ENCODE assay signal across 8 cellular contexts in the genomic region with DNA sequence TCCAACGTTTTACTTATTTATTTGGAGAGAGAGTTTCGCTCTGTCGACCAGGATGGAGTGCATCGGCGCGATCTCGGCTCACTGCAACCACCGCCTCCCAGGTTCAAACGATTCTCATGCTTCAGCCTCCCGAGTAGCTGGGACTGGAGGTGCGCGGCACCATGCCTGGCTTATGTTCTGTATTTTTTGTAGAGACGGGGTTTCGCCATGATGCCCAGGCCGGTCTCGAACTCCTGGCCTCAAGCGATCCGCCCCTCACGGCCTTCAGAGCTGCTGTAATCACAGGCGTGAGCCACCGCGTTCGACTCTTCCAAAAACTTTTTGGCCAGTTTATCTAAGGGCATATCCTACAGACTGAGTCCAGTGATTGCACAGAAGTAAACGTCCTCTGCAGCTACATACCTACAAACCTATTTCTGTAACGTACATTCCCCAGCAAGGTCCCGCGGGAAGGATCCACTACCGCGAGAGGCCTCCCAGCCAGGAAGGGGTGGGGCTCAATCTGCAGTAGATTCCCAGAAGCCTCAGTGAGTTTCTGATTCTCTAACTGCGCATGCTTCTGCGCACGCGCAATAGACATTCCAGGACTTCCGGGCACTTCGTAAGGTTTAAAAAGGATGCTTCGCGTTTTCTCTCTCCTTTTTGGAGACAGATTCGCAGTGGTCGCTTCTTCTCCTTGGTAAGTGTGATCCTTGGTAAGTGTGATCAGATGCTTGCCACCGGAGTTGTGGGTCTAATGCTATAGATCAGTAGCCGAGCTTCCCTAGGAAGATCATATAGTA. TPM values are rescaled to one million over a fixed set of nuclear protein-coding genes. Genes with fewer than 3 reads are reported as not detected.
DNase-seq lines count a peak whose midpoint lies in the region; ATAC-seq and TF ChIP-seq lines count a peak whose summit lies in the region.

A gene with protein sequence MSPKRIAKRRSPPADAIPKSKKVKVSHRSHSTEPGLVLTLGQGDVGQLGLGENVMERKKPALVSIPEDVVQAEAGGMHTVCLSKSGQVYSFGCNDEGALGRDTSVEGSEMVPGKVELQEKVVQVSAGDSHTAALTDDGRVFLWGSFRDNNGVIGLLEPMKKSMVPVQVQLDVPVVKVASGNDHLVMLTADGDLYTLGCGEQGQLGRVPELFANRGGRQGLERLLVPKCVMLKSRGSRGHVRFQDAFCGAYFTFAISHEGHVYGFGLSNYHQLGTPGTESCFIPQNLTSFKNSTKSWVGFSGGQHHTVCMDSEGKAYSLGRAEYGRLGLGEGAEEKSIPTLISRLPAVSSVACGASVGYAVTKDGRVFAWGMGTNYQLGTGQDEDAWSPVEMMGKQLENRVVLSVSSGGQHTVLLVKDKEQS (plus strand): TSS at position 638 of the 782 bp plus-strand sequence. CDS start 23,824 bp downstream, outside the sequence.

- peak within 1 kb of the TSS; percentile 88 for H3K27ac ChIP-seq in thymus (ENCODE audit: low read depth)

- H3K4me1 Mint-ChIP-seq in activated naive CD8-positive, alpha-beta T cell (ENCODE audit: low read depth), result peaks cover 25% of the 10 kb centered on the region
- H3K4me1 Mint-ChIP-seq in glutamatergic neuron (ENCODE audit: low read depth, unreplicated experiment) (peaks cover 6% of the 10 kb centered on the region), osteocyte (ENCODE audit: unreplicated experiment) (peaks cover 36% of the 10 kb centered on the region)

- DNase-seq in NCI-H1105 (lab: John Stamatoyannopoulos, UW) (peak; percentile 97), SKM-1 treated with dmso at 0.1 percent for 144 hours (lab: John Stamatoyannopoulos, UW; ENCODE audit: unreplicated experiment) (peak; percentile 97), glutamatergic neuron (peak; percentile 96), osteocyte (ENCODE audit: extremely low spot score, unreplicated experiment) (peak; percentile 98)

- peaks cover 21% of the 10 kb centered on the region for H3K4me1 ChIP-seq in thymus (ENCODE audit: control insufficient read depth, insufficient read depth, low read length)

- peak; percentile 65 for ATAC-seq in HG02610 (IDR thresholded peaks at IDR 0.05; ENCODE audit: unreplicated experiment)

- H3K27me3 ChIP-seq in thymus (ENCODE audit: control insufficient read depth, insufficient read depth), result no peaks in the 10 kb centered on the region

- H3K36me3 ChIP-seq in thymus (ENCODE audit: control insufficient read depth, insufficient read depth), result peaks cover 23% of the 10 kb centered on the region

- TF ChIP-seq CTCF in glutamatergic neuron (IDR thresholded peaks at IDR 0.05; ENCODE audit: partially characterized antibody, unreplicated experiment) (no peak), osteocyte (IDR thresholded peaks at IDR 0.05) (no peak)

- H3K4me3 Mint-ChIP-seq in activated naive CD8-positive, alpha-beta T cell, result peak within 1 kb of the TSS; percentile 97
- peak within 1 kb of the TSS; percentile 96 for H3K4me3 Mint-ChIP-seq in glutamatergic neuron (ENCODE audit: unreplicated experiment)
- H3K4me3 Mint-ChIP-seq in osteocyte (ENCODE audit: unreplicated experiment), result peak within 1 kb of the TSS; percentile 97

- peak within 1 kb of the TSS; percentile 99 for H3K4me3 ChIP-seq in GM08714 (ENCODE audit: low read length)
- H3K4me3 ChIP-seq in thymus (ENCODE audit: low read length), result peak within 1 kb of the TSS; percentile 68

- H3K9me3 ChIP-seq in thymus (ENCODE audit: control insufficient read depth), result no peaks in the 10 kb centered on the region

- H3K27me3 Mint-ChIP-seq in activated naive CD8-positive, alpha-beta T cell, result no peaks in the 10 kb centered on the region
- peaks cover 4% of the 10 kb centered on the region for H3K27me3 Mint-ChIP-seq in glutamatergic neuron (ENCODE audit: unreplicated experiment)
- H3K27me3 Mint-ChIP-seq in osteocyte (ENCODE audit: unreplicated experiment), result no peaks in the 10 kb centered on the region

- WGBS in thymus, result 1% methylated on average over 41 of the region's 41 CpGs

- H3K27ac Mint-ChIP-seq in activated naive CD8-positive, alpha-beta T cell, result peak within 1 kb of the TSS; percentile 99
- H3K27ac Mint-ChIP-seq in glutamatergic neuron (ENCODE audit: unreplicated experiment) (peak within 1 kb of the TSS; percentile 90), osteocyte (ENCODE audit: unreplicated experiment) (peak within 1 kb of the TSS; percentile 96)

- no peaks in the 10 kb centered on the region for H3K9me3 Mint-ChIP-seq in activated naive CD8-positive, alpha-beta T cell (ENCODE audit: low read depth)
- peaks cover 3% of the 10 kb centered on the region for H3K9me3 Mint-ChIP-seq in glutamatergic neuron (ENCODE audit: unreplicated experiment)
- no peaks in the 10 kb centered on the region for H3K9me3 Mint-ChIP-seq in osteocyte (ENCODE audit: unreplicated experiment)

- H3K36me3 Mint-ChIP-seq in activated naive CD8-positive, alpha-beta T cell, result peaks cover 26% of the 10 kb centered on the region
- H3K36me3 Mint-ChIP-seq in glutamatergic neuron (ENCODE audit: unreplicated experiment) (no peaks in the 10 kb centered on the region), osteocyte (ENCODE audit: unreplicated experiment) (peaks cover 36% of the 10 kb centered on the region)

RNA-seq across cellular contexts. Expression of the gene that starts here (rescaled TPM):
- total RNA-seq in glutamatergic neuron (ENCODE audit: unreplicated experiment) (12.3 TPM), osteocyte (22.9 and 25.0 TPM in 2 replicates)
- 19.4 TPM for polyA plus RNA-seq in thymus

Comparison
In these comparisons a context has a peak if more than half of its experiments do, and no peak if none do; other contexts are left out.
1. Peak in every context shown above with its lines: DNase-seq, ATAC-seq, H3K4me3 ChIP-seq and H3K27ac ChIP-seq.